ENCODE assay signal across 14 cellular contexts in the genomic region with DNA sequence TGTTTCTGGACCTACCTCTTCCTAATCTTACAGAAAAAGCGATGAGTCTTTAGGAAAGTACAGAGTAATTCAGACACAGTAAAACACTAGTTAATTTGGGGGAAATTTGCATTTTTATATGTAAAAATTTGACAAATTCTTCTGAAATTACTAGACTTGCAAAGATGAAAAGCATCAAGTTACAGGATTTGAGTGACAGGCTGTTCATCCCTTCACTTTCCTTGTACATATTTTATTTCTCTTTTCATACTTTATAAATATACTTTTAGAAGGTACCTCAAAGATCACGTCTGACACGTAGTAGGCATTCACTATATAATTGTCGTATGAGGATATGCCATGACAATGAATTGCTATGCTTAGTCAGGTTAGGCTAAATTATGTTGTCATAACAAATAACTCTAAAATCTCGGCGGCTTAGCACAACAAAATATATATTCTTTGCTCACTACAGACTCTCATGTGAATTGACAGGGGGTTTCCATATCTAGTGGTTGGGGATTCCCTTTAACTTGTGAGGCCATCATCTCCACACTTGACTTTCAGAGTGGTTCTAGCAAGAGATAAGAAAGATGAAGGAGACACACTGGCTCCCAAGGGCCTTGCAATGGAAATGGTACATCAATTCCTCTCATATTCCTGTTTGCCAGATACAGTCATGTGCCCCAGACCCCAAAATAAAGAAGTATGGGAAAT.
A peak's percentile ranks its signal among the peaks of the same experiment; 100 is the strongest.
DNase-seq lines count a peak whose midpoint lies in the region; ATAC-seq and TF ChIP-seq lines count a peak whose summit lies in the region.
"Had no signal": no experiment of that assay in that cellular context is flagged by ENCODE, and none has a peak within 500 bp of the region (broad histone marks: within the 10 kb centered on the region; RNA-seq: fewer than 3 reads in every experiment).

No MANE protein-coding gene starts in this region.

- H3K27ac ChIP-seq in GM23248 (no peak overlapping the region), sigmoid colon (peak overlapping the region; percentile 19 to 71 (median 66)), mesendoderm (ENCODE audit: low read depth, low read length) (no peak overlapping the region), OCI-LY7 (ENCODE audit: low read depth, low read length, poor library complexity, severe bottlenecking) (no peak overlapping the region)
- H3K27ac ChIP-seq: suprapubic skin had no signal

- H2BK5ac ChIP-seq in mesendoderm (ENCODE audit: low read length) = no peak overlapping the region

- no TSS peak for BruUV-seq in OCI-LY7 (replicated peaks; lab: Mats Ljungman, UMichigan)

- H3K9ac ChIP-seq in GM23248 (no peak overlapping the region), mesendoderm (ENCODE audit: low read length) (no peak overlapping the region)

- no peak overlapping the region for H4K5ac ChIP-seq in mesendoderm (ENCODE audit: low read length)

- H4K20me1 ChIP-seq in GM23248 (ENCODE audit: insufficient read depth) = no peaks in the 10 kb centered on the region
- H4K20me1 ChIP-seq in OCI-LY7 (ENCODE audit: insufficient read depth, low read length) = no peaks in the 10 kb centered on the region

- no peak for DNase-seq in GM23248
- no peak for DNase-seq in sigmoid colon
- no peak for DNase-seq in mesendoderm
- no peak for DNase-seq in OCI-LY7 (ENCODE audit: low spot score)
- no peak for DNase-seq in NCI-H226
- DNase-seq: activated CD4-positive, alpha-beta T cell treated with anti-CD3 and anti-CD28 coated beads for 4 hours; activated naive CD4-positive, alpha-beta T cell treated with anti-CD3 and anti-CD28 coated beads for 36 hours; NCI-H2081 treated with DMSO at 0.1 percent for 48 hours; NCI-H526; stimulated activated CD4-positive, alpha-beta T cell treated with anti-CD3 and anti-CD28 coated beads, Interleukin-4, amount 100 ng/mL, for 24 hours; stimulated activated CD8-positive, alpha-beta memory T cell treated with anti-CD3 and anti-CD28 coated beads, Interleukin-4, amount 100 ng/mL, for 48 hours had no signal

- H3K79me1 ChIP-seq in mesendoderm (ENCODE audit: low read length) = no peaks in the 10 kb centered on the region

- no peak overlapping the region for H3K56ac ChIP-seq in mesendoderm (ENCODE audit: low read length)

- intact Hi-C loops in sigmoid colon (cut with DNase I) = loop anchor here (10.0 kb wide), 1 partner anchor 226 kb away; no protein-coding TSS in a partner anchor
- intact Hi-C loops in OCI-LY7 (cut with micrococcal nuclease; ENCODE audit: unreplicated experiment) = no loop called here

- TF ChIP-seq EP300 in sigmoid colon (IDR thresholded peaks at IDR 0.05) = no peak

- CTCF ChIA-PET in OCI-LY7 (lab: Charles Lee; ENCODE audit: unreplicated experiment) = no interaction called here

- WGBS in GM23248 (ENCODE audit: low coverage in 1 of 2, low lambda C conversion rate in 2 of 2, missing lambda C conversion rate in 2 of 2), 2 experiments = 94 to 96% methylated on average over 6 of the region's 6 CpGs
- 81 to 88% methylated on average over 6 of the region's 6 CpGs for WGBS in sigmoid colon, 2 donors
- no CpG with 5 or more reads among the region's 6 CpGs for WGBS in mesendoderm (ENCODE audit: extremely low coverage, insufficient coverage, low lambda C conversion rate)

- no peak for TF ChIP-seq CTCF in sigmoid colon (IDR thresholded peaks at IDR 0.05)
- no peak for TF ChIP-seq CTCF in OCI-LY7 (conservative IDR thresholded peaks at IDR 0.05; ENCODE audit: low read length)

- H3K79me2 ChIP-seq in GM23248 (ENCODE audit: insufficient read depth) = no peaks in the 10 kb centered on the region
- no peaks in the 10 kb centered on the region for H3K79me2 ChIP-seq in mesendoderm (ENCODE audit: control insufficient read depth, insufficient read depth, low read length)
- H3K79me2 ChIP-seq in OCI-LY7 (ENCODE audit: insufficient read depth, low read depth, low read length) = no peaks in the 10 kb centered on the region

- H3K18ac ChIP-seq in mesendoderm (ENCODE audit: low read length) = no peak overlapping the region

- H3K23ac ChIP-seq in mesendoderm (ENCODE audit: low read length) = no peak overlapping the region

- H3K9me2 ChIP-seq in GM23248 (ENCODE audit: insufficient read depth) = no peaks in the 10 kb centered on the region
- no peaks in the 10 kb centered on the region for H3K9me2 ChIP-seq in OCI-LY7 (ENCODE audit: insufficient read depth, low read length)

- H3K4me1 ChIP-seq in GM23248 (ENCODE audit: insufficient read depth) = no peaks in the 10 kb centered on the region
- peaks cover 0 to 51% (median 28%) of the 10 kb centered on the region in 4 donors for H3K4me1 ChIP-seq in sigmoid colon
- H3K4me1 ChIP-seq in mesendoderm (ENCODE audit: control insufficient read depth, low read depth, low read length) = no peaks in the 10 kb centered on the region
- H3K4me1 ChIP-seq in OCI-LY7 (ENCODE audit: insufficient read depth, low read length, poor library complexity, severe bottlenecking) = no peaks in the 10 kb centered on the region

- no peaks in the 10 kb centered on the region for H3K27me3 ChIP-seq in GM23248 (replicated peaks; ENCODE audit: insufficient read depth)
- H3K27me3 ChIP-seq in sigmoid colon = no peaks in the 10 kb centered on the region
- no peaks in the 10 kb centered on the region for H3K27me3 ChIP-seq in mesendoderm (ENCODE audit: insufficient read depth, low read length, poor library complexity)
- H3K27me3 ChIP-seq: suprapubic skin had no signal

- H4K8ac ChIP-seq in mesendoderm (ENCODE audit: low read depth, low read length) = no peak overlapping the region

- H2BK120ac ChIP-seq in mesendoderm (ENCODE audit: low read depth, low read length) = no peak overlapping the region

- no peak overlapping the region for H2AK5ac ChIP-seq in mesendoderm (ENCODE audit: low read length)

- POLR2A ChIA-PET in OCI-LY7 (lab: Charles Lee) = no interaction called here

- H3K9me3 ChIP-seq in GM23248 (ENCODE audit: low read depth) = no peaks in the 10 kb centered on the region
- no peaks in the 10 kb centered on the region for H3K9me3 ChIP-seq in sigmoid colon
- no peaks in the 10 kb centered on the region for H3K9me3 ChIP-seq in OCI-LY7 (ENCODE audit: low read length)
- H3K9me3 ChIP-seq: suprapubic skin had no signal

- H3K4me3 ChIP-seq in GM23248 = no peak overlapping the region
- H3K4me3 ChIP-seq in sigmoid colon = no peak overlapping the region
- H3K4me3 ChIP-seq in mesendoderm (ENCODE audit: low read length) = no peak overlapping the region
- H3K4me3 ChIP-seq in OCI-LY7 (ENCODE audit: low read depth, low read length, poor library complexity, severe bottlenecking) = no peak overlapping the region
- H3K4me3 ChIP-seq: suprapubic skin had no signal

- ATAC-seq in GM18861 (IDR thresholded peaks at IDR 0.05; ENCODE audit: unreplicated experiment) (peak; percentile 56), HG03354 (IDR thresholded peaks at IDR 0.05; ENCODE audit: poor library complexity, severe bottlenecking, unreplicated experiment) (peak; percentile 56)

- no peaks in the 10 kb centered on the region for H3F3A ChIP-seq in GM23248 (ENCODE audit: insufficient read depth)

- no peak for TF ChIP-seq POLR2A in sigmoid colon (IDR thresholded peaks at IDR 0.05)

- no peak overlapping the region for H2AFZ ChIP-seq in GM23248
- no peak overlapping the region for H2AFZ ChIP-seq in OCI-LY7 (ENCODE audit: low read length)

- H3K4me2 ChIP-seq in GM23248 (ENCODE audit: unreplicated experiment) (peak overlapping the region; percentile 23), mesendoderm (ENCODE audit: low read length) (no peak overlapping the region), OCI-LY7 (ENCODE audit: low read length) (no peak overlapping the region)

- in situ Hi-C loops in GM23248 (cut with MboI) = no loop called here

- no peak overlapping the region for H3K4ac ChIP-seq in mesendoderm (ENCODE audit: low read depth, low read length)

- no peak overlapping the region for H2BK15ac ChIP-seq in mesendoderm (replicated peaks; ENCODE audit: low read depth)

- no peaks in the 10 kb centered on the region for H3K36me3 ChIP-seq in GM23248 (ENCODE audit: low read depth)
- no peaks in the 10 kb centered on the region for H3K36me3 ChIP-seq in sigmoid colon
- no peaks in the 10 kb centered on the region for H3K36me3 ChIP-seq in mesendoderm (ENCODE audit: control insufficient read depth, insufficient read depth, low read length)
- no peaks in the 10 kb centered on the region for H3K36me3 ChIP-seq in OCI-LY7 (ENCODE audit: insufficient read depth, low read length)
- H3K36me3 ChIP-seq: suprapubic skin had no signal

Comparison
In these comparisons a context has a peak if more than half of its experiments do, and no peak if none do; other contexts are left out.
1. H3K27ac ChIP-seq: peak in sigmoid colon (4 of 4); none in GM23248 (single experiment), mesendoderm (single experiment) and OCI-LY7 (single experiment).